Comparison of ENCODE assay signal across 21 cellular contexts in the genomic region with DNA sequence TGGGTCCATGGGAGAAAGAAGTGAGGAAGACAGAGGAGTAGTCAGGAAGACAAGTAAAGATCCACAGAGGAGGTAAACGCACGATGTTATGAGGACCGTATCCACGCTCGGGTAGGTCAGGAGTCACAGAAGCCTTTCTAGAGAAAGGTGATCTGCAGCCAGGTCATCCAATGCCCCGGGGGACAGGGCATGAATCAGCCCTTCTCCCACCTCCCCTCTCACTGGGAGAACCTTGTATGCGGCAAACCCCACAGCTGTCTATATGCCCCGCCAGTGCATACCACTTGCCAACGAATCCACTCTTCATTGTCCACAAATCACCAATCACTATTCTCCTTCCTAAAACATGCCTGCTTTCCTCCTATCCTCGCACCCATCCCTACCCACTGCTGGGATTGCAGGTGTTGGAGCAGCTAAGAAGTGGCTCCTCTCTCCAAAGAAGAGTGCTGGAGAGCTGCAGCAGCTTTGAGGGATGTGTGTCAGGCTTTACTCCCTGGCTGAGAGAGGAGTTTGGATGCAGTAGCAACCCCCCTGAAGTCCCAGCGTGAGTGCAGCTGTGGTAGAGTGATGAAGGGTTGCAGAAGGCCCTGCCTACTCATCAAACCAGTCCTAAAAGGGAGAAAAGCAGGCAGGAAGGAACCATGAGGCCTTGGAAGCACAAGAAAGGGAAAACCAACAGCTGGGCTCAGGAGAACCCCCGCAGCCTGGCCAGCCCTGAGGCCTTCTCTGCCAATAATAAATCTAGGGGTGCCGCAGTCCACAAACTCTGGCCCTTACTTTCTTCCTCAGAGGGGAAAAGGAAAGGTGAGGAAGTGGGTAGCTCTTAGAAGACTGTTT.
DNase-seq lines count a peak whose midpoint lies in the region; ATAC-seq and TF ChIP-seq lines count a peak whose summit lies in the region.
"Had no signal": no experiment of that assay in that cellular context is flagged by ENCODE, and none has a peak within 500 bp of the region (broad histone marks: within the 10 kb centered on the region; RNA-seq: fewer than 3 reads in every experiment).

No MANE protein-coding gene starts in this region.

- no peak overlapping the region for H3K4me3 ChIP-seq in mammary epithelial cell (replicated peaks in 1 of 3; ENCODE audit: insufficient read depth in 1 of 3, low read depth in 2 of 3, low read length in 3 of 3)
- H3K4me3 ChIP-seq in effector memory CD4-positive, alpha-beta T cell (ENCODE audit: insufficient read depth, low read depth, low read length, poor library complexity, severe bottlenecking) = no peak overlapping the region
- H3K4me3 ChIP-seq: gastroesophageal sphincter, left lung had no signal

- dilution Hi-C loops in mammary epithelial cell (cut with HindIII; ENCODE audit: low sequenced_read_pairs) = loop anchor here (5.0 kb wide), 1 partner anchor 99 kb away; no protein-coding TSS in a partner anchor

- H3K36me3 ChIP-seq in mammary epithelial cell (ENCODE audit: insufficient read depth, low read length) = no peaks in the 10 kb centered on the region
- no peaks in the 10 kb centered on the region for H3K36me3 ChIP-seq in effector memory CD4-positive, alpha-beta T cell (ENCODE audit: control insufficient read depth, insufficient read depth, low read length)
- H3K36me3 ChIP-seq: gastroesophageal sphincter, left lung had no signal

- H3K27me3 ChIP-seq in mammary epithelial cell (ENCODE audit: insufficient read depth, low read length) = no peaks in the 10 kb centered on the region
- no peaks in the 10 kb centered on the region for H3K27me3 ChIP-seq in effector memory CD4-positive, alpha-beta T cell (replicated peaks; ENCODE audit: control insufficient read depth, insufficient read depth, low read length, poor library complexity, severe bottlenecking)
- H3K27me3 ChIP-seq: gastroesophageal sphincter, left lung had no signal

- no peak overlapping the region for H3K4me3 Mint-ChIP-seq in stimulated activated effector memory CD8-positive, alpha-beta T cell treated with anti-CD3 and anti-CD28 coated beads, Interleukin-12 subunit alpha, Interleukin-12 subunit beta, amount 100 ng/mL, for 72 hours
- H3K4me3 Mint-ChIP-seq: activated naive CD4-positive, alpha-beta T cell treated with anti-CD3 and anti-CD28 coated beads for 36 hours; CD4-positive, alpha-beta memory T cell; dendritic cell treated with granulocyte-macrophage colony-stimulating factor and Interleukin-4, amounts not matched to agents 40 ng/mL and 50 ng/mL, for 4 days had no signal

- H4K20me1 ChIP-seq in mammary epithelial cell (ENCODE audit: insufficient read depth, low read length) = no peaks in the 10 kb centered on the region

- H3K27ac ChIP-seq in mammary epithelial cell (ENCODE audit: insufficient read depth, low read depth, low read length) = no peak overlapping the region
- no peak overlapping the region for H3K27ac ChIP-seq in effector memory CD4-positive, alpha-beta T cell (ENCODE audit: insufficient read depth, low read length, poor library complexity, severe bottlenecking)
- H3K27ac ChIP-seq: gastroesophageal sphincter, left lung, parathyroid adenoma had no signal

- TF ChIP-seq CTCF in mammary epithelial cell (conservative IDR thresholded peaks at IDR 0.05 in 1 of 2, IDR thresholded peaks at IDR 0.05 in 1 of 2; ENCODE audit: extremely low read depth in 1 of 2, insufficient read depth in 1 of 2, low read depth in 1 of 2, low read length in 2 of 2) = no peak

- ATAC-seq in GM21529 (IDR thresholded peaks at IDR 0.05; ENCODE audit: unreplicated experiment) = no peak
- no peak for ATAC-seq in stimulated activated effector memory CD8-positive, alpha-beta T cell treated with anti-CD3 and anti-CD28 coated beads, Interleukin-12 subunit alpha, Interleukin-12 subunit beta, amount 100 ng/mL, for 72 hours
- ATAC-seq: gastroesophageal sphincter, left lung had no signal

- no peaks in the 10 kb centered on the region for H3K9me3 Mint-ChIP-seq in stimulated activated effector memory CD8-positive, alpha-beta T cell treated with anti-CD3 and anti-CD28 coated beads, Interleukin-12 subunit alpha, Interleukin-12 subunit beta, amount 100 ng/mL, for 72 hours
- H3K9me3 Mint-ChIP-seq: activated naive CD4-positive, alpha-beta T cell treated with anti-CD3 and anti-CD28 coated beads for 36 hours; CD4-positive, alpha-beta memory T cell; dendritic cell treated with granulocyte-macrophage colony-stimulating factor and Interleukin-4, amounts not matched to agents 40 ng/mL and 50 ng/mL, for 4 days had no signal

- DNase-seq in ELF-1 (ENCODE audit: low read depth, low spot score) = peak; percentile 51
- no peak for DNase-seq in mammary epithelial cell
- peak; percentile 33 for DNase-seq in left kidney (ENCODE audit: low read depth, low spot score)
- peak; percentile 50 for DNase-seq in smooth muscle cell of the brain vasculature (ENCODE audit: low read depth, low spot score)
- DNase-seq in Ammon's horn (ENCODE audit: low spot score) = no peak
- no peak for DNase-seq in stimulated activated effector memory CD8-positive, alpha-beta T cell treated with anti-CD3 and anti-CD28 coated beads, Interleukin-12 subunit alpha, Interleukin-12 subunit beta, amount 100 ng/mL, for 72 hours (ENCODE audit: low spot score in 2 of 2)
- DNase-seq in effector memory CD4-positive, alpha-beta T cell = no peak
- DNase-seq: activated CD4-positive, alpha-beta T cell treated with anti-CD3 and anti-CD28 coated beads, Interleukin-2, amount 50 U/mL, for 1 hour; activated naive CD4-positive, alpha-beta T cell treated with anti-CD3 and anti-CD28 coated beads for 36 hours; CD4-positive, alpha-beta memory T cell; DMS79; GOT3; left lung; MV-4-11; NCI-H2029 treated with DMSO at 0.1 percent for 48 hours; NCI-H446 treated with DMSO at 0.1 percent for 48 hours; stimulated activated CD4-positive, alpha-beta T cell treated with anti-CD3 and anti-CD28 coated beads, Interleukin-4, amount 100 ng/mL, for 4 hours had no signal

- no peaks in the 10 kb centered on the region for H3K4me1 Mint-ChIP-seq in stimulated activated effector memory CD8-positive, alpha-beta T cell treated with anti-CD3 and anti-CD28 coated beads, Interleukin-12 subunit alpha, Interleukin-12 subunit beta, amount 100 ng/mL, for 72 hours
- H3K4me1 Mint-ChIP-seq: CD4-positive, alpha-beta memory T cell had no signal

- H3K9ac ChIP-seq in mammary epithelial cell (ENCODE audit: insufficient read depth, low read length) = no peak overlapping the region
- H3K9ac ChIP-seq: parathyroid adenoma had no signal

- WGBS in mammary epithelial cell (ENCODE audit: low coverage, missing lambda C conversion rate) = 75% methylated on average over 12 of the region's 13 CpGs

- CTCF ChIA-PET in mammary epithelial cell (lab: Charles Lee; ENCODE audit: low non-redundant PET) = no interaction called here

- H3K4me2 ChIP-seq in mammary epithelial cell (ENCODE audit: insufficient read depth, low read depth, low read length) = no peak overlapping the region

- no TSS peak for BruUV-seq in mammary epithelial cell (replicated peaks; lab: Mats Ljungman, UMichigan)

- peaks cover 6% of the 10 kb centered on the region for H3K4me1 ChIP-seq in mammary epithelial cell (ENCODE audit: insufficient read depth, low read length)
- no peaks in the 10 kb centered on the region for H3K4me1 ChIP-seq in effector memory CD4-positive, alpha-beta T cell (ENCODE audit: control insufficient read depth, insufficient read depth, low read length, poor library complexity, severe bottlenecking)
- H3K4me1 ChIP-seq: left lung had no signal

- peak overlapping the region; percentile 14 for H2AFZ ChIP-seq in mammary epithelial cell (ENCODE audit: low read depth, low read length)
- H2AFZ ChIP-seq: parathyroid adenoma had no signal

- intact Hi-C loops in mammary epithelial cell (cut with micrococcal nuclease) = no loop called here

- H3K27ac Mint-ChIP-seq in stimulated activated effector memory CD8-positive, alpha-beta T cell treated with anti-CD3 and anti-CD28 coated beads, Interleukin-12 subunit alpha, Interleukin-12 subunit beta, amount 100 ng/mL, for 72 hours = no peak overlapping the region
- H3K27ac Mint-ChIP-seq: activated naive CD4-positive, alpha-beta T cell treated with anti-CD3 and anti-CD28 coated beads for 36 hours; CD4-positive, alpha-beta memory T cell; dendritic cell treated with granulocyte-macrophage colony-stimulating factor and Interleukin-4, amounts not matched to agents 40 ng/mL and 50 ng/mL, for 4 days had no signal

- H3K9me3 ChIP-seq in mammary epithelial cell (replicated peaks; ENCODE audit: insufficient read depth, low read length) = no peaks in the 10 kb centered on the region
- no peaks in the 10 kb centered on the region for H3K9me3 ChIP-seq in effector memory CD4-positive, alpha-beta T cell (ENCODE audit: control insufficient read depth, low read length)
- H3K9me3 ChIP-seq: gastroesophageal sphincter, left lung had no signal

- no peaks in the 10 kb centered on the region for H3K36me3 Mint-ChIP-seq in stimulated activated effector memory CD8-positive, alpha-beta T cell treated with anti-CD3 and anti-CD28 coated beads, Interleukin-12 subunit alpha, Interleukin-12 subunit beta, amount 100 ng/mL, for 72 hours
- H3K36me3 Mint-ChIP-seq: CD4-positive, alpha-beta memory T cell had no signal

- no peaks in the 10 kb centered on the region for H3K79me2 ChIP-seq in mammary epithelial cell (ENCODE audit: insufficient read depth, low read length)
- H3K79me2 ChIP-seq: parathyroid adenoma had no signal

- in situ Hi-C loops in mammary epithelial cell (cut with MboI; ENCODE audit: low sequenced_read_pairs in 2 of 2) = no loop called here

Comparison
In these comparisons a context has a peak if more than half of its experiments do, and no peak if none do; other contexts are left out.
1. DNase-seq: peak in ELF-1 (single experiment), left kidney (single experiment) and smooth muscle cell of the brain vasculature (single experiment); none in mammary epithelial cell (single experiment), Ammon's horn (single experiment), stimulated activated effector memory CD8-positive, alpha-beta T cell treated with anti-CD3 and anti-CD28 coated beads, Interleukin-12 subunit alpha, Interleukin-12 subunit beta, amount 100 ng/mL, for 72 hours (0 of 2) and effector memory CD4-positive, alpha-beta T cell (0 of 3).